In genomic region chr1:7489586-7489985, GRCh38 we compare ENCODE assay signal across 28 cellular contexts.
"Had no signal": no experiment of that assay in that cellular context is flagged by ENCODE, and none has a peak within 500 bp of the region (broad histone marks: within the 10 kb centered on the region; RNA-seq: fewer than 3 reads in every experiment).

No MANE protein-coding gene starts in this region.

- DNase-seq: activated CD4-positive, alpha-beta memory T cell treated with anti-CD3 and anti-CD28 coated beads for 36 hours; activated CD4-positive, alpha-beta T cell treated with anti-CD3 and anti-CD28 coated beads for 36 hours; activated CD4-positive, alpha-beta T cell treated with anti-CD3 and anti-CD28 coated beads, Interleukin-2, amount 10 ng/mL, durations not matched to agents 24 days and 14 days; activated CD4-positive, CD25-positive, alpha-beta regulatory T cell; activated CD4-positive, CD25-positive, alpha-beta regulatory T cell treated with anti-CD3 and anti-CD28 coated beads, Interleukin-2, amount 50 U/mL, for 72 hours; activated CD8-positive, alpha-beta memory T cell treated with anti-CD3 and anti-CD28 coated beads, Interleukin-2, amount 10 ng/mL, durations not matched to agents 7 days and 5 days; activated CD8-positive, alpha-beta memory T cell treated with anti-CD3 and anti-CD28 coated beads, Interleukin-2, amount 50 U/mL, for 4 hours; activated CD8-positive, alpha-beta T cell treated with anti-CD3 and anti-CD28 coated beads, Interleukin-2, amount 10 ng/mL, durations not matched to agents 7 days and 5 days; activated effector memory CD4-positive, alpha-beta T cell treated with anti-CD3 and anti-CD28 coated beads, Interleukin-2, amount 50 U/mL, for 16 hours; activated naive CD4-positive, alpha-beta T cell treated with anti-CD3 and anti-CD28 coated beads for 36 hours; activated naive CD8-positive, alpha-beta T cell treated with anti-CD3 and anti-CD28 coated beads for 36 hours; activated naive CD8-positive, alpha-beta T cell treated with anti-CD3 and anti-CD28 coated beads, Interleukin-2, amount 50 U/mL, for 24 hours; activated T-cell treated with anti-CD3 and anti-CD28 coated beads, Interleukin-2, amount 50 U/mL, for 1 hour; activated T-cell treated with anti-CD3 and anti-CD28 coated beads, Interleukin-2, amount 50 U/mL, for 48 hours; adrenal gland; amygdala; aorta; body of pancreas; central memory CD4-positive, alpha-beta T cell; cerebellar nuclear complex; colonic mucosa; effector CD8-positive, alpha-beta T cell; esophagus squamous epithelium; foreskin melanocyte; T-helper 2 cell had no signal

- H3K27me3 ChIP-seq: adrenal gland, body of pancreas, cardiac muscle cell, colonic mucosa, gastroesophageal sphincter had no signal

- ATAC-seq: activated CD4-positive, alpha-beta T cell treated with anti-CD3 and anti-CD28 coated beads for 36 hours; activated CD8-positive, alpha-beta memory T cell treated with anti-CD3 and anti-CD28 coated beads, Interleukin-2, amount 10 ng/mL, durations not matched to agents 7 days and 5 days; activated CD8-positive, alpha-beta T cell treated with anti-CD3 and anti-CD28 coated beads, Interleukin-2, amount 10 ng/mL, durations not matched to agents 7 days and 5 days; activated naive CD8-positive, alpha-beta T cell treated with anti-CD3 and anti-CD28 coated beads, Interleukin-2, amount 50 U/mL, for 24 hours; body of pancreas; gastroesophageal sphincter had no signal

- H3K9me3 ChIP-seq: adrenal gland, body of pancreas, colonic mucosa, esophagus squamous epithelium, gastroesophageal sphincter had no signal

- H3K27ac ChIP-seq: body of pancreas, cardiac muscle cell, colonic mucosa, epithelial cell of prostate, esophagus squamous epithelium, gastroesophageal sphincter had no signal

- H3K36me3 ChIP-seq: adrenal gland, cardiac muscle cell, colonic mucosa, esophagus squamous epithelium, gastroesophageal sphincter had no signal

- H3K4me3 ChIP-seq: adrenal gland, body of pancreas, cardiac muscle cell, colonic mucosa, esophagus squamous epithelium, gastroesophageal sphincter had no signal
